ENCODE assay signal across 8 cellular contexts in genomic region chr15:43792761-43793493, GRCh38. TPM values are rescaled to one million over a fixed set of nuclear protein-coding genes. Genes with fewer than 3 reads are reported as not detected.
DNase-seq lines count a peak whose midpoint lies in the region; ATAC-seq and TF ChIP-seq lines count a peak whose summit lies in the region.

No MANE protein-coding gene starts in this region.

- peaks cover 40% of the 10 kb centered on the region for H3K4me1 Mint-ChIP-seq in activated naive CD4-positive, alpha-beta T cell treated with anti-CD3 and anti-CD28 coated beads, Interleukin-2, amount 10 ng/mL, durations not matched to agents 7 days and 5 days

- H3K9me3 Mint-ChIP-seq in activated naive CD4-positive, alpha-beta T cell treated with anti-CD3 and anti-CD28 coated beads, Interleukin-2, amount 10 ng/mL, durations not matched to agents 7 days and 5 days: no peaks in the 10 kb centered on the region

- H3K4me3 ChIP-seq in heart left ventricle: peak overlapping the region; percentile 60 to 100 (median 85)
- H3K4me3 ChIP-seq in rectal smooth muscle tissue (ENCODE audit: low read length): peak overlapping the region; percentile 76

- H3K27ac Mint-ChIP-seq in activated naive CD4-positive, alpha-beta T cell treated with anti-CD3 and anti-CD28 coated beads, Interleukin-2, amount 10 ng/mL, durations not matched to agents 7 days and 5 days: peak overlapping the region; percentile 97

- peaks cover 47% of the 10 kb centered on the region for H3K36me3 Mint-ChIP-seq in activated naive CD4-positive, alpha-beta T cell treated with anti-CD3 and anti-CD28 coated beads, Interleukin-2, amount 10 ng/mL, durations not matched to agents 7 days and 5 days

- H3K4me1 ChIP-seq in heart left ventricle: peaks cover 4 to 55% (median 41%) of the 10 kb centered on the region in 12 donors
- H3K4me1 ChIP-seq in rectal smooth muscle tissue (ENCODE audit: control insufficient read depth, insufficient read depth, low read length): peaks cover 13% of the 10 kb centered on the region

- WGBS in heart left ventricle, 4 donors: 0 to 1% (median 1%) methylated on average over 31 to 33 of the region's 33 CpGs

- H3K27me3 ChIP-seq in heart left ventricle (no peaks in the 10 kb centered on the region), rectal smooth muscle tissue (ENCODE audit: control insufficient read depth, insufficient read depth, low read length) (no peaks in the 10 kb centered on the region)

- H3K9ac ChIP-seq in rectal smooth muscle tissue (ENCODE audit: low read length): peak overlapping the region; percentile 99

- intact Hi-C loops in heart left ventricle (cut with DNase I): loop anchor here in 2 of 10 donors (1.0 to 5.0 kb wide), 2 partner anchors 31 to 634 kb away; partner anchors contain the start of genes CTDSPL2 (in 1 of the 2) and MFAP1 (in 1 of the 2)

- DNase-seq in COLO668 (lab: John Stamatoyannopoulos, UW; ENCODE audit: unreplicated experiment) (peak; percentile 21), heart left ventricle (peak in 4 of 5 donors; percentile 44 to 67 (median 62)), HuH-7.5 (ENCODE audit: low spot score) (no peak)
- DNase-seq in activated naive CD4-positive, alpha-beta T cell treated with anti-CD3 and anti-CD28 coated beads, Interleukin-2, amount 10 ng/mL, durations not matched to agents 7 days and 5 days: peak; percentile 51

- CTCF ChIA-PET in activated naive CD4-positive, alpha-beta T cell treated with anti-CD3 and anti-CD28 coated beads, Interleukin-2, amount 10 ng/mL, durations not matched to agents 7 days and 5 days (lab: Charles Lee): interaction anchor here (1.1 kb wide), 1 partner anchor 9 kb away, joined by 4 read pairs; no protein-coding TSS in a partner anchor

- no peaks in the 10 kb centered on the region for H3K27me3 Mint-ChIP-seq in activated naive CD4-positive, alpha-beta T cell treated with anti-CD3 and anti-CD28 coated beads, Interleukin-2, amount 10 ng/mL, durations not matched to agents 7 days and 5 days

- TF ChIP-seq POLR2A in heart left ventricle (IDR thresholded peaks at IDR 0.05): no peak

- peak overlapping the region; percentile 95 for H3K4me3 Mint-ChIP-seq in activated naive CD4-positive, alpha-beta T cell treated with anti-CD3 and anti-CD28 coated beads, Interleukin-2, amount 10 ng/mL, durations not matched to agents 7 days and 5 days

- H3K27ac ChIP-seq in KOPT-K1 (ENCODE audit: low read depth, low read length, poor library complexity, severe bottlenecking) (peak overlapping the region; percentile 95), heart left ventricle (peak overlapping the region; percentile 84 to 100 (median 96)), rectal smooth muscle tissue (ENCODE audit: low read depth, low read length) (peak overlapping the region; percentile 93)

- H3K36me3 ChIP-seq in KOPT-K1 (ENCODE audit: insufficient read depth, low read length) (peaks cover 40% of the 10 kb centered on the region), heart left ventricle (peaks cover 0 to 49% (median 42%) of the 10 kb centered on the region in 9 donors), rectal smooth muscle tissue (ENCODE audit: control insufficient read depth, insufficient read depth, low read length) (peaks cover 13% of the 10 kb centered on the region)

- TF ChIP-seq CTCF in heart left ventricle (IDR thresholded peaks at IDR 0.05): peak in 1 of 12 donors; percentile 9

- H3K9me3 ChIP-seq in KOPT-K1 (ENCODE audit: insufficient read depth, low read length, poor library complexity, severe bottlenecking) (no peaks in the 10 kb centered on the region), heart left ventricle (no peaks in the 10 kb centered on the region)

- ATAC-seq in heart left ventricle (peak in 3 of 4 donors; percentile 2 to 40 (median 23)), HG03159 (IDR thresholded peaks at IDR 0.05; ENCODE audit: unreplicated experiment) (no peak), GM18498 (IDR thresholded peaks at IDR 0.05; ENCODE audit: unreplicated experiment) (no peak)

RNA-seq across cellular contexts. Expression of gene SERF2, which starts 0.8 kb away (rescaled TPM):
- total RNA-seq in heart left ventricle: 1,000 to 10,000 TPM in 3 of 9 donors, 100 to 1,000 TPM in 6; 705 to 1,199 (median 843) TPM
- 1,000 to 10,000 TPM; 1,530 to 4,156 TPM for polyA plus RNA-seq in heart left ventricle

RNA-seq across cellular contexts. Expression of gene SERINC4, which starts 7.1 kb away (rescaled TPM):
- under 1 TPM in 8 of 9 donors, not detected in 1; 0.14 to 0.37 (median 0.31) TPM for total RNA-seq in heart left ventricle
- under 1 TPM; 0.25 to 0.42 TPM for polyA plus RNA-seq in heart left ventricle

RNA-seq across cellular contexts. Expression of gene HYPK, which starts 7.5 kb away (rescaled TPM):
- 10 to 100 TPM; 10.3 to 16.5 (median 13.6) TPM for total RNA-seq in heart left ventricle
- 10 to 100 TPM; 42.9 to 56.5 TPM for polyA plus RNA-seq in heart left ventricle

RNA-seq across cellular contexts. Expression of gene ELL3, which starts 16.2 kb away (rescaled TPM):
- total RNA-seq in heart left ventricle: 1 to 10 TPM in 5 of 9 donors, under 1 TPM in 4; 0.35 to 6.3 (median 1.0) TPM
- 1 to 10 TPM in 1 of 2 donors, under 1 TPM in 1; 0.86 to 1.1 TPM for polyA plus RNA-seq in heart left ventricle

RNA-seq across cellular contexts. Expression of gene MFAP1, which starts 31.6 kb away (rescaled TPM):
- 10 to 100 TPM; 13.2 to 22.3 (median 20.2) TPM for total RNA-seq in heart left ventricle
- polyA plus RNA-seq in heart left ventricle: 10 to 100 TPM; 13.7 to 35.5 TPM

Comparison
In these comparisons a context has a peak if more than half of its experiments do, and no peak if none do; other contexts are left out.
1. ATAC-seq: peak in heart left ventricle (3 of 4); none in HG03159 (single experiment) and GM18498 (single experiment).
2. Peak in every context shown above with its lines, with median percentiles within 50 percentile points of each other: H3K27ac ChIP-seq.